11 cellular contexts compared by ENCODE assay signal in the genomic region with DNA sequence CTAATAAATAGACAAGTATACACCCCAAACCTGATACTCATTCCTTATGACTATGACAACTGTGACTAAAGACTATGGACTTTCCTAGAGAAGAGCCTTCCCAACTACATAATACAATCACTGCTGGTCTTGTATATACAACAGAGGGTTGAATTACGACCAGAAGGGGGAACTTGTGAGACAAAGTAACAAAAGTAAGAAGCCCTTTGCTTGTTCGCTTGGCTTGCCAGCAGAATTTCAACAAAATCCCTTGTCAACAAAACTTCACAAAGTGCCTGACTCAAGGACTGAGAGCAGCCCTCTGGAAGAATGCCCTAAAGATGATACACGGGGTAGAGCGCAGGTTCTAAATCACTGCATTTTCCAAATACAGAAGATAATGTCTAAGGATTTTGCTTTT.
A peak's percentile ranks its signal among the peaks of the same experiment; 100 is the strongest.
DNase-seq lines count a peak whose midpoint lies in the region; ATAC-seq and TF ChIP-seq lines count a peak whose summit lies in the region.
"Had no signal": no experiment of that assay in that cellular context is flagged by ENCODE, and none has a peak within 500 bp of the region (broad histone marks: within the 10 kb centered on the region; RNA-seq: fewer than 3 reads in every experiment).

No MANE protein-coding gene starts in this region.

- in situ Hi-C loops in astrocyte of the spinal cord (cut with HindIII; ENCODE audit: low sequenced_read_pairs): no loop called here

- no peak overlapping the region for H2BK120ac ChIP-seq in mesendoderm (ENCODE audit: low read depth, low read length)

- WGBS in mesendoderm (ENCODE audit: extremely low coverage, insufficient coverage, low lambda C conversion rate): no CpG with 5 or more reads among the region's 4 CpGs

- no peaks in the 10 kb centered on the region for H3K27me3 ChIP-seq in mesendoderm (ENCODE audit: insufficient read depth, low read length, poor library complexity)
- H3K27me3 ChIP-seq: esophagus muscularis mucosa had no signal

- H3K36me3 ChIP-seq in mesendoderm (ENCODE audit: control insufficient read depth, insufficient read depth, low read length): no peaks in the 10 kb centered on the region
- H3K36me3 ChIP-seq: esophagus muscularis mucosa had no signal

- H3K4ac ChIP-seq in mesendoderm (ENCODE audit: low read depth, low read length): no peak overlapping the region

- ATAC-seq in GM21528 (IDR thresholded peaks at IDR 0.05; ENCODE audit: low FRiP score, unreplicated experiment) (no peak), HG02678 (IDR thresholded peaks at IDR 0.05; ENCODE audit: unreplicated experiment) (no peak)
- ATAC-seq: activated T-cell treated with anti-CD3 and anti-CD28 coated beads, Interleukin-2, amount 50 U/mL, for 72 hours had no signal

- no peak overlapping the region for H2AK5ac ChIP-seq in mesendoderm (ENCODE audit: low read length)

- H3K4me1 ChIP-seq in mesendoderm (ENCODE audit: control insufficient read depth, low read depth, low read length): no peaks in the 10 kb centered on the region

- H3K27ac ChIP-seq in mesendoderm (ENCODE audit: low read depth, low read length): no peak overlapping the region
- H3K27ac ChIP-seq: esophagus muscularis mucosa had no signal

- H3K4me2 ChIP-seq in mesendoderm (ENCODE audit: low read length): no peak overlapping the region

- H3K56ac ChIP-seq in mesendoderm (ENCODE audit: low read length): no peak overlapping the region

- no peak overlapping the region for H4K8ac ChIP-seq in mesendoderm (ENCODE audit: low read depth, low read length)

- H2BK5ac ChIP-seq in mesendoderm (ENCODE audit: low read length): no peak overlapping the region

- DNase-seq in COR-L47 (lab: John Stamatoyannopoulos, UW) (peak; percentile 25), LHCN-M2 (ENCODE audit: low read depth) (peak; percentile 71), astrocyte of the spinal cord (ENCODE audit: low read depth, low spot score) (peak; percentile 43), mesendoderm (peak; percentile 82), SKM-1 (lab: John Stamatoyannopoulos, UW; ENCODE audit: unreplicated experiment) (no peak)
- no peak for DNase-seq in activated CD4-positive, alpha-beta T cell treated with anti-CD3 and anti-CD28 coated beads, Interleukin-2, amount 50 U/mL, for 48 hours
- DNase-seq: activated T-cell treated with anti-CD3 and anti-CD28 coated beads, Interleukin-2, amount 50 U/mL, for 72 hours; SHP77 treated with DMSO at 0.1 percent for 48 hours had no signal

- no peak overlapping the region for H3K18ac ChIP-seq in mesendoderm (ENCODE audit: low read length)

- no peaks in the 10 kb centered on the region for H3K79me2 ChIP-seq in mesendoderm (ENCODE audit: control insufficient read depth, insufficient read depth, low read length)

- no peak overlapping the region for H2BK15ac ChIP-seq in mesendoderm (replicated peaks; ENCODE audit: low read depth)

- H4K5ac ChIP-seq in mesendoderm (ENCODE audit: low read length): no peak overlapping the region

- no peak overlapping the region for H3K23ac ChIP-seq in mesendoderm (ENCODE audit: low read length)

- H3K9ac ChIP-seq in mesendoderm (ENCODE audit: low read length): no peak overlapping the region

- H3K4me3 ChIP-seq in astrocyte of the spinal cord (ENCODE audit: low read depth, low read length) (no peak overlapping the region), mesendoderm (ENCODE audit: low read length) (no peak overlapping the region)
- H3K4me3 ChIP-seq: esophagus muscularis mucosa had no signal

- TF ChIP-seq CTCF in astrocyte of the spinal cord (IDR thresholded peaks at IDR 0.05; ENCODE audit: low read depth, low read length): peak; percentile 30

- no peaks in the 10 kb centered on the region for H3K79me1 ChIP-seq in mesendoderm (ENCODE audit: low read length)

Comparison
In these comparisons a context has a peak if more than half of its experiments do, and no peak if none do; other contexts are left out.
1. DNase-seq: peak in COR-L47 (single experiment), LHCN-M2 (single experiment), astrocyte of the spinal cord (single experiment) and mesendoderm (single experiment); none in activated CD4-positive, alpha-beta T cell treated with anti-CD3 and anti-CD28 coated beads, Interleukin-2, amount 50 U/mL, for 48 hours (0 of 2) and SKM-1 (single experiment).